8 cellular contexts compared by ENCODE assay signal in the genomic region with DNA sequence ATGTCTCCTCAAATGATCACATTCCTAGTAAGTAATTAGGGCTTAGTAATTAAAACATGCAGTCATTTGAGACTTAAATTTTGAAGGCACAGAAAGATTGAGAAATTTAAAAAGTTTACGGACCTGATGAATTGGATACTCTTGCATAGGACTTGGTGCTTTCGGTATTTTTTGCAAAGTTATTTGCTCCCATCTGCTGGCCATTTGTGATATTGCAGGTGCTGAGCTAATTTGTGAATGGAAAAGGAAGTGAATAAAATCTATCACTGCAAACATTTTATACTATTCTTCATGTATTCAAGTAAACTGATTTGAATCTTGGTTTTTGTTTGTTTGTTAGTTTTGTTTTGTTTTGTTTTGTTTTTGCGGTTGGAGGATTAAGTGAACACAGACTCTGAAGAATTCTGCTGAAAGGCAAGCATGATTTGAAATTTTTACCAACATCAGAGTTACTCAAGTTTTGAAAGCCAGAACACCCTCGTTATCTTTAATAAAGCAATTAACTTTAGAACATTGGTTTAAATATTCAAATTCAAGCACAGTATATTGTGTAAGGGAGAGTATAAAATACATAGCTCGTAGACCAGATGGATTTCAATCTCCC.
DNase-seq lines count a peak whose midpoint lies in the region; ATAC-seq, FAIRE-seq and TF ChIP-seq lines count a peak whose summit lies in the region.

No MANE protein-coding gene starts in this region.

- H3K36me3 ChIP-seq in CD4-positive, CD25-positive, alpha-beta regulatory T cell (ENCODE audit: control insufficient read depth, insufficient read depth, low read length): no peaks in the 10 kb centered on the region
- no peaks in the 10 kb centered on the region for H3K36me3 ChIP-seq in left ventricle myocardium inferior

- intact Hi-C loops in left ventricle myocardium inferior (cut with micrococcal nuclease): no loop called here

- no peaks in the 10 kb centered on the region for H3K4me1 ChIP-seq in CD4-positive, CD25-positive, alpha-beta regulatory T cell (ENCODE audit: control insufficient read depth, insufficient read depth, low read length, poor library complexity, severe bottlenecking)
- no peaks in the 10 kb centered on the region for H3K4me1 ChIP-seq in left ventricle myocardium inferior

- no peaks in the 10 kb centered on the region for H3K36me3 Mint-ChIP-seq in CD4-positive, CD25-positive, alpha-beta regulatory T cell

- H3K4me3 ChIP-seq in CD4-positive, CD25-positive, alpha-beta regulatory T cell (ENCODE audit: low read depth, low read length): no peak overlapping the region
- H3K4me3 ChIP-seq in left ventricle myocardium inferior: no peak overlapping the region

- DNase-seq in CD4-positive, CD25-positive, alpha-beta regulatory T cell: peak; percentile 3 to 44 (median 23)
- DNase-seq in H54 (ENCODE audit: insufficient read length, low spot score) (no peak), NOMO-1 (lab: John Stamatoyannopoulos, UW; ENCODE audit: unreplicated experiment in 2 of 2) (peak; percentile 1 to 30), left ventricle myocardium inferior (no peak), retina (peak; percentile 75)
- peak in 3 of 4 experiments; percentile 1 to 6 (median 2) for DNase-seq in activated naive CD4-positive, alpha-beta T cell (lab: John Stamatoyannopoulos, UW)

- peak; percentile 77 for FAIRE-seq in H54 (lab: Jason Lieb, UNC)

- TF ChIP-seq CTCF in left ventricle myocardium inferior (IDR thresholded peaks at IDR 0.05; ENCODE audit: borderline replicate concordance): peak; percentile 91

- H3K27me3 Mint-ChIP-seq in CD4-positive, CD25-positive, alpha-beta regulatory T cell: no peaks in the 10 kb centered on the region

- H3K27me3 ChIP-seq in CD4-positive, CD25-positive, alpha-beta regulatory T cell (ENCODE audit: control insufficient read depth, insufficient read depth, low read length): no peaks in the 10 kb centered on the region
- peaks cover 57% of the 10 kb centered on the region for H3K27me3 ChIP-seq in left ventricle myocardium inferior (ENCODE audit: low read depth)

- H3K4me3 Mint-ChIP-seq in CD4-positive, CD25-positive, alpha-beta regulatory T cell: no peak overlapping the region

- ATAC-seq in CD4-positive, CD25-positive, alpha-beta regulatory T cell (ENCODE audit: low read depth in 2 of 2): no peak
- ATAC-seq in GM21360 (IDR thresholded peaks at IDR 0.05; ENCODE audit: unreplicated experiment) (no peak), HG03045 (IDR thresholded peaks at IDR 0.05; ENCODE audit: unreplicated experiment) (no peak)

- no peaks in the 10 kb centered on the region for H3K9me3 Mint-ChIP-seq in CD4-positive, CD25-positive, alpha-beta regulatory T cell

- no peak overlapping the region for H3K27ac Mint-ChIP-seq in CD4-positive, CD25-positive, alpha-beta regulatory T cell

- no peak for TF ChIP-seq POLR2A in H54 (IDR thresholded peaks at IDR 0.05; ENCODE audit: low read depth, low read length)

- peaks cover 0 to 8% (median 6%) of the 10 kb centered on the region in 4 donors for H3K4me1 Mint-ChIP-seq in CD4-positive, CD25-positive, alpha-beta regulatory T cell

- H3K9me3 ChIP-seq in CD4-positive, CD25-positive, alpha-beta regulatory T cell (ENCODE audit: control insufficient read depth in 2 of 2, low read length in 2 of 2): no peaks in the 10 kb centered on the region
- H3K9me3 ChIP-seq in left ventricle myocardium inferior (replicated peaks): no peaks in the 10 kb centered on the region

- no peak overlapping the region for H3K27ac ChIP-seq in CD4-positive, CD25-positive, alpha-beta regulatory T cell (ENCODE audit: insufficient read depth, low read length, poor library complexity, severe bottlenecking)
- H3K27ac ChIP-seq in left ventricle myocardium inferior (replicated peaks): no peak overlapping the region

Comparison
In these comparisons a context has a peak if more than half of its experiments do, and no peak if none do; other contexts are left out.
1. DNase-seq: peak in CD4-positive, CD25-positive, alpha-beta regulatory T cell (3 of 3), NOMO-1 (2 of 2), activated naive CD4-positive, alpha-beta T cell (3 of 4) and retina (single experiment); none in H54 (single experiment) and left ventricle myocardium inferior (single experiment).